Comparison of ENCODE assay signal across 8 cellular contexts in the genomic region with DNA sequence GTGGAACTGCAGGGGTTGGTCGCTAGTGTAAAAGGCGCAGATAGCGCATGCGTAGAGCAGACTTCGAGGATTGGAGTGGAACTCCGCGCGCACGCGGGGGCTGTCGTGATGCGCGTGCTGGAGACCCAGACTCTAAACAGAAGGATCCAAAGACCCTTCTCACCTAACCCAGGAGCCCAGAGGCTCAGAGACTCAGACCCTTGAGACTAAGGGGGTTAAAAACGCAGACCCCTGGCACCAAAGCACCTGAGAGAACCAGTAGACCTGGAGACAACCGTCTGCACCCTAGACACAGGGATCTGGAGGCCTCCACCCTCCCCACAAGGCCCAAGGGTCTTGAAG. TPM values are rescaled to one million over a fixed set of nuclear protein-coding genes. Genes with fewer than 3 reads are reported as not detected.
A peak's percentile ranks its signal among the peaks of the same experiment; 100 is the strongest.
DNase-seq lines count a peak whose midpoint lies in the region; ATAC-seq and TF ChIP-seq lines count a peak whose summit lies in the region.
"Had no signal": no experiment of that assay in that cellular context is flagged by ENCODE, and none has a peak within 500 bp of the region (broad histone marks: within the 10 kb centered on the region; RNA-seq: fewer than 3 reads in every experiment).

No MANE protein-coding gene starts in this region.

- peak; percentile 40 for ATAC-seq in GM18867 (IDR thresholded peaks at IDR 0.05; ENCODE audit: unreplicated experiment)
- peak; percentile 25 for ATAC-seq in HG02588 (IDR thresholded peaks at IDR 0.05; ENCODE audit: unreplicated experiment)

- H3K4me1 ChIP-seq in PC-9 (replicated peaks; ENCODE audit: insufficient read depth) (peaks cover 10% of the 10 kb centered on the region), esophagus squamous epithelium (peaks cover 18 to 47% (median 22%) of the 10 kb centered on the region in 3 donors), ovary (ENCODE audit: insufficient read depth) (peaks cover 4% of the 10 kb centered on the region)

- CTCF ChIA-PET in PC-9 (lab: Charles Lee), result no interaction called here

- H3K4me3 ChIP-seq in PC-9, result peak overlapping the region; percentile 79
- peak overlapping the region; percentile 73 to 87 (median 82) for H3K4me3 ChIP-seq in esophagus squamous epithelium
- H3K4me3 ChIP-seq in ovary, result peak overlapping the region; percentile 89

- no peaks in the 10 kb centered on the region for H3K9me2 ChIP-seq in PC-9 (ENCODE audit: insufficient read depth)

- no peak for TF ChIP-seq POLR2A in esophagus squamous epithelium (IDR thresholded peaks at IDR 0.05)
- no peak for TF ChIP-seq POLR2A in ovary (IDR thresholded peaks at IDR 0.05)

- peak overlapping the region; percentile 73 for H3K4me2 ChIP-seq in PC-9

- H2AFZ ChIP-seq in PC-9, result peak overlapping the region; percentile 78

- DNase-seq in PC-9 (no peak), esophagus squamous epithelium (lab: John Stamatoyannopoulos, UW) (no peak), ovary (no peak), NCI-H345 treated with DMSO at 0.1 percent for 48 hours (lab: John Stamatoyannopoulos, UW; ENCODE audit: unreplicated experiment) (no peak), cerebellar cortex (ENCODE audit: low spot score) (no peak)

- H3F3A ChIP-seq in PC-9 (ENCODE audit: insufficient read depth, low read depth), result peaks cover 9% of the 10 kb centered on the region

- 0 out of 2 replicates have a peak, but pooled peaks cover 1% of the 10 kb centered on the region for H3K36me3 ChIP-seq in PC-9 (ENCODE audit: low read depth)
- H3K36me3 ChIP-seq in esophagus squamous epithelium, result peaks cover 3 to 17% (median 3%) of the 10 kb centered on the region in 3 donors
- no peaks in the 10 kb centered on the region for H3K36me3 ChIP-seq in ovary

- H3K27me3 ChIP-seq in PC-9 (ENCODE audit: insufficient read depth, low read depth) (peaks cover 31% of the 10 kb centered on the region), esophagus squamous epithelium (peaks cover 0 to 8% (median 0%) of the 10 kb centered on the region in 4 donors), ovary (no peaks in the 10 kb centered on the region)

- H3K27ac ChIP-seq in PC-9, result no peak overlapping the region
- peak overlapping the region; percentile 68 to 88 (median 86) for H3K27ac ChIP-seq in esophagus squamous epithelium
- peak overlapping the region; percentile 8 to 32 for H3K27ac ChIP-seq in ovary

- BruUV-seq in PC-9 (replicated peaks; lab: Mats Ljungman, UMichigan), result no TSS peak

- no peak for TF ChIP-seq CTCF in PC-9 (conservative IDR thresholded peaks at IDR 0.05)
- TF ChIP-seq CTCF in esophagus squamous epithelium (IDR thresholded peaks at IDR 0.05), result peak in 2 of 6 experiments; percentile 15 to 38
- no peak for TF ChIP-seq CTCF in ovary (IDR thresholded peaks at IDR 0.05)

- H3K9me3 ChIP-seq in PC-9 (ENCODE audit: insufficient read depth, low read depth) (no peaks in the 10 kb centered on the region), esophagus squamous epithelium (no peaks in the 10 kb centered on the region), ovary (no peaks in the 10 kb centered on the region)

- POLR2A ChIA-PET in PC-9 (lab: Charles Lee; ENCODE audit: unreplicated experiment), result interaction anchor here (0.6 kb wide), 1 partner anchor 1105 kb away, joined by 5 read pairs; no protein-coding TSS in a partner anchor

- intact Hi-C loops in PC-9 (cut with micrococcal nuclease; ENCODE audit: unreplicated experiment), result no loop called here
- intact Hi-C loops in esophagus squamous epithelium (cut with DNase I), result no loop called here
- intact Hi-C loops in ovary (cut with DNase I), result loop anchor here in 1 of 4 donors (10.0 kb wide), 1 partner anchor 56 kb away; no protein-coding TSS in a partner anchor

- TF ChIP-seq EP300 in ovary (IDR thresholded peaks at IDR 0.05), result no peak

- peaks cover 20% of the 10 kb centered on the region for H3K79me2 ChIP-seq in PC-9 (ENCODE audit: low read depth)

- H4K20me1 ChIP-seq in PC-9 (ENCODE audit: insufficient read depth), result no peaks in the 10 kb centered on the region

- 3% methylated on average over 13 to 15 of the region's 15 CpGs for WGBS in esophagus squamous epithelium, 2 donors
- 0 to 2% (median 1%) methylated on average over 15 of the region's 15 CpGs for WGBS in ovary, 3 donors

RNA-seq across cellular contexts. Expression of a gene that starts 0.6 kb away (rescaled TPM):
- 7.2 and 12.6 TPM in 2 replicates for total RNA-seq in PC-9 (2021)
- total RNA-seq in esophagus squamous epithelium, result 10 to 100 TPM; 10.8 to 18.6 (median 13.5) TPM
- total RNA-seq in ovary, result 10 to 100 TPM in 6 of 7 donors, 1 to 10 TPM in 1; 10.0 to 17.2 (median 13.2) TPM
- polyA plus RNA-seq in ovary, result 1 to 10 TPM; 1.1 to 3.6 TPM

RNA-seq across cellular contexts. Expression of a gene that starts 15.9 kb away (rescaled TPM):
- not detected in 2 replicates for total RNA-seq in PC-9 (2021)
- total RNA-seq in esophagus squamous epithelium, result 1 to 10 TPM in 3 of 4 donors, under 1 TPM in 1; 0.49 to 4.4 (median 2.4) TPM
- 10 to 100 TPM in 1 of 7 donors, 1 to 10 TPM in 6; 1.7 to 10.4 (median 3.1) TPM for total RNA-seq in ovary
- 1 to 10 TPM; 2.5 TPM for polyA plus RNA-seq in ovary

RNA-seq across cellular contexts. Expression of a gene that starts 26.1 kb away (rescaled TPM):
- 0.35 and 0.57 TPM in 2 replicates for total RNA-seq in PC-9 (2021)
- under 1 TPM in 1 of 4 donors, not detected in 3; 0.66 TPM for total RNA-seq in esophagus squamous epithelium
- 1 to 10 TPM in 1 of 7 donors, under 1 TPM in 2, not detected in 4; 0.30 to 1.5 (median 0.34) TPM for total RNA-seq in ovary
- under 1 TPM in 1 of 2 donors, not detected in 1; 0.10 TPM for polyA plus RNA-seq in ovary
- total RNA-seq: subcutaneous adipose tissue had no signal

RNA-seq across cellular contexts. Expression of a gene that starts 33.3 kb away (rescaled TPM):
- not detected in 2 replicates for total RNA-seq in PC-9 (2021)
- total RNA-seq in esophagus squamous epithelium, result 1 to 10 TPM in 1 of 4 donors, under 1 TPM in 2, not detected in 1; 0.13 to 3.8 (median 0.32) TPM
- 1 to 10 TPM in 3 of 7 donors, under 1 TPM in 2, not detected in 2; 0.38 to 3.0 (median 1.5) TPM for total RNA-seq in ovary
- polyA plus RNA-seq in ovary, result 1 to 10 TPM in 1 of 2 donors, under 1 TPM in 1; 0.39 to 3.7 TPM

RNA-seq across cellular contexts. Expression of a gene that starts 43.9 kb away (rescaled TPM):
- not detected in 2 replicates for total RNA-seq in PC-9 (2021)
- 100 to 1,000 TPM; 163 to 973 (median 600) TPM for total RNA-seq in esophagus squamous epithelium
- total RNA-seq in ovary, result under 1 TPM in 3 of 7 donors, not detected in 4; 0.50 to 0.77 (median 0.69) TPM
- polyA plus RNA-seq in ovary, result 1 to 10 TPM in 1 of 2 donors, under 1 TPM in 1; 0.33 to 1.2 TPM
- total RNA-seq: subcutaneous adipose tissue had no signal
